Comparison of ENCODE assay signal across 8 cellular contexts in the genomic region with DNA sequence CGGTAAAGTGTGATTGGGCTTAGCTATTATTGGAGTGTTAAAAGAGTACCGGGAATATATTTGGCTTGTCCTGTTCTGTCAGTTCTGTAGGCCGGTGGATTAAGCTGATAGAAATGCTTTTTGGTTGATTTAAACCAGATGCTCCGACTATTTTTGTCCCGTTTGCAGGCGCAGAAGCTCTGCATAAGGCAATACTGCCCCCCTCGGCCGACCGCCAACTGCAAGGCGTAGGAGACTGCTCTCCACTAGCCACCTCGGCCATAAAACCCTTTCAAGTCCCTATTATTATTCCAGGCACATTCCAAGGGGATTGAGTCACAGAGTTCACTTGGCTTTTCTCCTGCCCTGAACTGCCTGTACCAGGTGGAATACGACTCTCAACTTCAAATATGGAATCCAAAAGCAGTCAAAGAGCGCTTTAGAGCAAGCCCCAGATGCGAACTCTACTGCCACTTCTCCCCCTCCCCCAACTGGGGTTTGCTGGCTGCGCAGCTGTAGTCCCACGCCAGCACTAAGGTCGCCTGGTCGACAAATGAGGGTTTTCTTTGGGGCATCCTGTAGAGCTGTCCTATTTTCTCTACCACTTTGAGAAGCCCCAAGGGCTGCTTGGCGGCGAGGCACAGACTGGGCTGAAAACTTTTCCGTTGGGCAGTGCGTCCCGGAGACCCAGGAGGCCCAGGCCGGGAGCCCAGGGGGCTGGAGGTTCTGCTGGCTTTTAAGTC.
DNase-seq lines count a peak whose midpoint lies in the region.

No MANE protein-coding gene starts in this region.

- H3K9me3 ChIP-seq in MG63, result no peaks in the 10 kb centered on the region

- H3K36me3 Mint-ChIP-seq in activated naive CD4-positive, alpha-beta T cell treated with anti-CD3 and anti-CD28 coated beads, Interleukin-2, amount 50 U/mL, for 24 hours, result no peaks in the 10 kb centered on the region

- in situ Hi-C loops in SK-MEL-5 (cut with HindIII; ENCODE audit: low pct_unique_long_range_greater_than_20kb, low sequenced_read_pairs), result no loop called here

- H3K4me3 Mint-ChIP-seq in activated naive CD4-positive, alpha-beta T cell treated with anti-CD3 and anti-CD28 coated beads, Interleukin-2, amount 50 U/mL, for 24 hours, result peak overlapping the region; percentile 99

- peak overlapping the region; percentile 93 for H3K27ac Mint-ChIP-seq in activated naive CD4-positive, alpha-beta T cell treated with anti-CD3 and anti-CD28 coated beads, Interleukin-2, amount 50 U/mL, for 24 hours

- peak; percentile 80 for DNase-seq in GDM1 (lab: John Stamatoyannopoulos, UW)
- peak; percentile 100 for DNase-seq in HCEC 1CT
- DNase-seq in MG63, result peak; percentile 98
- peak; percentile 90 for DNase-seq in SK-MEL-5 (ENCODE audit: low read depth, low spot score)
- DNase-seq in glomerular endothelial cell (ENCODE audit: extremely low read depth, low read depth, low spot score), result peak; percentile 96
- peak; percentile 88 for DNase-seq in occipital lobe (lab: John Stamatoyannopoulos, UW)

- peak overlapping the region; percentile 68 for H3K4me3 ChIP-seq in MG63

- H3K9me3 Mint-ChIP-seq in activated naive CD4-positive, alpha-beta T cell treated with anti-CD3 and anti-CD28 coated beads, Interleukin-2, amount 50 U/mL, for 24 hours, result no peaks in the 10 kb centered on the region

- no peaks in the 10 kb centered on the region for H3K27me3 ChIP-seq in MG63

- no peaks in the 10 kb centered on the region for H3K27me3 Mint-ChIP-seq in activated naive CD4-positive, alpha-beta T cell treated with anti-CD3 and anti-CD28 coated beads, Interleukin-2, amount 50 U/mL, for 24 hours

- H3K36me3 ChIP-seq in MG63, result no peaks in the 10 kb centered on the region

- H3K4me1 Mint-ChIP-seq in activated naive CD4-positive, alpha-beta T cell treated with anti-CD3 and anti-CD28 coated beads, Interleukin-2, amount 50 U/mL, for 24 hours, result peaks cover 35% of the 10 kb centered on the region

- peak overlapping the region; percentile 87 for H3K27ac ChIP-seq in temporal lobe (ENCODE audit: low read depth, low read length)

Comparison
In these comparisons a context has a peak if more than half of its experiments do, and no peak if none do; other contexts are left out.
1. Peak in every context shown above with its lines: DNase-seq, H3K4me3 ChIP-seq and H3K27ac ChIP-seq.